Comparison of ENCODE assay signal across 8 cellular contexts in the genomic region with DNA sequence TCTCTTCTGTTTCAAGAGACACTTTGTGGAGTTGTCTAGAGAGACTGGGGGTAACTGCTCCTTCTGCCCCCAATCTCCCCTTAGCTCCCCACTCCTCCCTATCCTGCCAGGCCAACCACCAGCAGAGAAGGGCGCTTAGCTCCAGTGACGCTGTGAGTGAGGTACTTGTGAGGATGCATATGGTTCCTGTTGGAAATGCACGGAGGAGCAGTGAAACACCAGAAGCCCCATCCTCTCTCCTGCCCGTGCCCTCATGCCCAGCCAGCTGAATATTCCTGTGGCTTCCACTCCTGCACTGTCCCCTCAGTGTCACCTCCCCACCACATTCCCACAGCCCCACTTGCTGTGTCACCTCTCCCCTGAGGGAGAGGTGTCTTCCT.
DNase-seq lines count a peak whose midpoint lies in the region; ATAC-seq and TF ChIP-seq lines count a peak whose summit lies in the region.

No MANE protein-coding gene starts in this region.

- no peaks in the 10 kb centered on the region for H3K9me3 Mint-ChIP-seq in activated naive CD8-positive, alpha-beta T cell (ENCODE audit: low read depth)

- H3K4me1 ChIP-seq in parathyroid adenoma: no peaks in the 10 kb centered on the region

- H3K4me3 Mint-ChIP-seq in activated naive CD8-positive, alpha-beta T cell: peak overlapping the region; percentile 85

- no peaks in the 10 kb centered on the region for H3K9me3 ChIP-seq in parathyroid adenoma (ENCODE audit: control insufficient read depth, low read length)

- H3K36me3 Mint-ChIP-seq in activated naive CD8-positive, alpha-beta T cell: peaks cover 13% of the 10 kb centered on the region

- no peak overlapping the region for H3K4me3 ChIP-seq in parathyroid adenoma (ENCODE audit: low read depth, low read length)

- no peaks in the 10 kb centered on the region for H3K36me3 ChIP-seq in parathyroid adenoma (ENCODE audit: control insufficient read depth, insufficient read depth, low read length)

- TF ChIP-seq CTCF in parathyroid adenoma (IDR thresholded peaks at IDR 0.05): no peak

- H3K27me3 ChIP-seq in parathyroid adenoma (ENCODE audit: control insufficient read depth, insufficient read depth, low read length): no peaks in the 10 kb centered on the region

- DNase-seq in GM19238 (ENCODE audit: insufficient read length, low spot score) (no peak), NOMO-1 treated with dmso at 0.1 percent for 144 hours (lab: John Stamatoyannopoulos, UW; ENCODE audit: unreplicated experiment) (no peak)

- H3K4me2 ChIP-seq in parathyroid adenoma (ENCODE audit: low read length): no peak overlapping the region

- peak; percentile 1 for ATAC-seq in GM18502 (IDR thresholded peaks at IDR 0.05; ENCODE audit: poor library complexity, unreplicated experiment)
- peak; percentile 4 for ATAC-seq in HG02798 (IDR thresholded peaks at IDR 0.05; ENCODE audit: poor library complexity, unreplicated experiment)
- no peak for ATAC-seq in GM18498 (IDR thresholded peaks at IDR 0.05; ENCODE audit: unreplicated experiment)
- no peak for ATAC-seq in GM21737 (IDR thresholded peaks at IDR 0.05; ENCODE audit: unreplicated experiment)

- H3K27me3 Mint-ChIP-seq in activated naive CD8-positive, alpha-beta T cell: no peaks in the 10 kb centered on the region

- H3K27ac Mint-ChIP-seq in activated naive CD8-positive, alpha-beta T cell: peak overlapping the region; percentile 96

- H3K79me2 ChIP-seq in parathyroid adenoma: no peaks in the 10 kb centered on the region

- no peak overlapping the region for H2AFZ ChIP-seq in parathyroid adenoma

- H3K4me1 Mint-ChIP-seq in activated naive CD8-positive, alpha-beta T cell (ENCODE audit: low read depth): peaks cover 100% of the 10 kb centered on the region

- H3K27ac ChIP-seq in parathyroid adenoma: peak overlapping the region; percentile 11

- no peak overlapping the region for H3K9ac ChIP-seq in parathyroid adenoma

Comparison
In these comparisons a context has a peak if more than half of its experiments do, and no peak if none do; other contexts are left out.
1. ATAC-seq: peak in GM18502 (single experiment) and HG02798 (single experiment); none in GM18498 (single experiment) and GM21737 (single experiment).